25 cellular contexts compared by ENCODE assay signal in the genomic region with DNA sequence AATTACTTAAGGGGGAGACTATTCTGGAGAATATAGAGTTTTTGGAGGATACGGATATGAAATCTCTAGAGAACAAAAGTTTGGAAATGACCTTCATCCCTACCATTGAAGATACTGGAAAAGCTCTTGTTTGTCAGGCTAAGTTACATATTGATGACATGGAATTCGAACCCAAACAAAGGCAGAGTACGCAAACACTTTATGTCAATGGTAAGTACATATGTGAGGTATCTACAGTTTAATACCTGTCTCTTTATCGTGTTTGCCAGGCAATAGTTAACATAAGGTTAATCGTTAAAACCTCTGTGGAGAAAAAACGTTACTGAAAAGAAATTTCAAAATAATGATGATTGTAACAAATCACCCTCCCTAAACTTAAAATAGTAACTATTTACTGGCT. TPM values are rescaled to one million over a fixed set of nuclear protein-coding genes. Genes with fewer than 3 reads are reported as not detected.
DNase-seq lines count a peak whose midpoint lies in the region; ATAC-seq, FAIRE-seq and TF ChIP-seq lines count a peak whose summit lies in the region.
"Had no signal": no experiment of that assay in that cellular context is flagged by ENCODE, and none has a peak within 500 bp of the region (broad histone marks: within the 10 kb centered on the region; RNA-seq: fewer than 3 reads in every experiment).

No MANE protein-coding gene starts in this region.

- no peak overlapping the region for H3K23ac ChIP-seq in IMR-90 (ENCODE audit: low read depth, low read length)

- no peaks in the 10 kb centered on the region for H3K79me2 ChIP-seq in HepG2 (ENCODE audit: insufficient read depth, low read length)

- H3K4me1 ChIP-seq in HUES48 (ENCODE audit: control insufficient read depth, insufficient read depth, low read length): no peaks in the 10 kb centered on the region
- peaks cover 3% of the 10 kb centered on the region for H3K4me1 ChIP-seq in IMR-90 (ENCODE audit: control insufficient read depth, insufficient read depth, low read length)
- H3K4me1 ChIP-seq in HepG2 (ENCODE audit: insufficient read depth, low read length): peaks cover 37% of the 10 kb centered on the region
- H3K4me1 ChIP-seq: BE2C; BLaER1 treated with 17β-estradiol and CSF1 and Interleukin-3, amounts not matched to agents 10 nM and 100 nM had no signal

- TF ChIP-seq CTCF in D721Med (IDR thresholded peaks at IDR 0.05; ENCODE audit: insufficient read depth, missing control alignments) (no peak), IMR-90 (conservative IDR thresholded peaks at IDR 0.05; ENCODE audit: low read depth, low read length) (no peak), HepG2 (CRISPR knock-in tag; IDR thresholded peaks at IDR 0.05) (no peak)

- peak overlapping the region; percentile 70; the same call in 1 of the 3 replicates for H2BK15ac ChIP-seq in IMR-90 (ENCODE audit: low read depth, low read length)

- H3K79me1 ChIP-seq in IMR-90 (ENCODE audit: low read depth in 1 of 2, low read length in 2 of 2): no peaks in the 10 kb centered on the region

- dilution Hi-C loops in IMR-90 (cut with HindIII; ENCODE audit: low sequenced_read_pairs, unreplicated experiment): no loop called here

- CTCF ChIA-PET in IMR-90 (lab: Yijun Ruan, JAX) (interaction anchor here (0.7 kb wide), 1 partner anchor 166 kb away, joined by 3 read pairs; no protein-coding TSS in a partner anchor), HepG2 (lab: Yijun Ruan, JAX; ENCODE audit: low intra/inter-chr PET ratio, low total read pairs) (no interaction called here)

- H3K4me3 ChIP-seq in HUES48 (ENCODE audit: low read depth, low read length) (no peak overlapping the region), IMR-90 (ENCODE audit: insufficient read depth, low read depth, low read length) (no peak overlapping the region), HepG2 (replicated peaks in 1 of 3; ENCODE audit: insufficient read depth in 1 of 3, low read depth in 2 of 3, low read length in 3 of 3) (peak overlapping the region in 1 of 3 experiments; percentile 35; a peak in 1 of 6 replicates)
- H3K4me3 ChIP-seq: A549; BLaER1 treated with 17β-estradiol and CSF1 and Interleukin-3, amounts not matched to agents 10 nM and 100 nM; GM23338 had no signal

- no peak overlapping the region for H2AK9ac ChIP-seq in IMR-90 (replicated peaks; ENCODE audit: low read depth, low read length, poor library complexity)

- H3K36me3 ChIP-seq in HUES48 (ENCODE audit: control insufficient read depth, insufficient read depth, low read length) (no peaks in the 10 kb centered on the region), IMR-90 (ENCODE audit: control insufficient read depth, insufficient read depth, low read length) (peaks cover 23% of the 10 kb centered on the region), HepG2 (replicated peaks in 1 of 2; ENCODE audit: control insufficient read depth in 1 of 2, insufficient read depth in 2 of 2, low read length in 2 of 2) (no peaks in the 10 kb centered on the region)
- H3K36me3 ChIP-seq: BE2C; BLaER1 treated with 17β-estradiol and CSF1 and Interleukin-3, amounts not matched to agents 10 nM and 100 nM had no signal

- TF ChIP-seq EP300 in HepG2 (IDR thresholded peaks at IDR 0.05; ENCODE audit: low read depth in 2 of 2, low read length in 2 of 2) (peak in 1 of 2 experiments; percentile 82; a peak in 2 of 4 replicates), HepG2 (CRISPR knock-in tag; IDR thresholded peaks at IDR 0.05; ENCODE audit: borderline replicate concordance) (no peak)

- ATAC-seq in IMR-90 (ENCODE audit: low read depth): no peak
- peak; percentile 98 for ATAC-seq in HepG2
- ATAC-seq: A549, GM23338, HCT116 had no signal

- DNase-seq in D721Med (ENCODE audit: insufficient read length, low spot score): no peak
- no peak for DNase-seq in IMR-90
- DNase-seq in HepG2 (ENCODE audit: low spot score): peak; percentile 70
- no peak for DNase-seq in cardiac septum (ENCODE audit: low spot score)
- DNase-seq in NCI-H146 (lab: John Stamatoyannopoulos, UW): no peak
- DNase-seq in SHP77 (lab: John Stamatoyannopoulos, UW): no peak
- DNase-seq: 8988T; ACHN; AML-193; BE2C; CD4-positive, alpha-beta T cell; CD8-positive, alpha-beta memory T cell; DMS53; DMS79 treated with DMSO at 0.1 percent for 48 hours; GF-D8; H9 had no signal

- FAIRE-seq in D721Med (lab: Jason Lieb, UNC) (peak; percentile 32), HepG2 (lab: Jason Lieb, UNC) (no peak)
- FAIRE-seq: A549, GM12892, GM19239 had no signal

- H3K14ac ChIP-seq in IMR-90 (replicated peaks; ENCODE audit: low read depth, low read length): no peak overlapping the region

- no TSS peak for BruUV-seq in IMR-90 (replicated peaks; lab: Mats Ljungman, UMichigan)
- no TSS peak for BruUV-seq in HepG2 (replicated peaks; lab: Mats Ljungman, UMichigan)

- H2AFZ ChIP-seq in IMR-90 (replicated peaks; ENCODE audit: low read length, poor library complexity) (no peak overlapping the region), HepG2 (ENCODE audit: low read length) (no peak overlapping the region)
- H2AFZ ChIP-seq: GM23338 had no signal

- H3K27me3 ChIP-seq in HUES48 (ENCODE audit: control insufficient read depth, insufficient read depth, low read length) (no peaks in the 10 kb centered on the region), IMR-90 (ENCODE audit: control insufficient read depth, insufficient read depth, low read length) (no peaks in the 10 kb centered on the region), HepG2 (ENCODE audit: control insufficient read depth in 1 of 2, insufficient read depth in 2 of 2, low read length in 2 of 2) (no peaks in the 10 kb centered on the region)
- H3K27me3 ChIP-seq: BLaER1 treated with 17β-estradiol and CSF1 and Interleukin-3, amounts not matched to agents 10 nM and 100 nM had no signal

- no peak overlapping the region for H3K4ac ChIP-seq in IMR-90 (ENCODE audit: low read depth, low read length)

- H2BK5ac ChIP-seq in IMR-90 (ENCODE audit: low read depth, low read length, poor library complexity, severe bottlenecking): no peak overlapping the region

- intact Hi-C loops in IMR-90 (cut with micrococcal nuclease): no loop called here
- intact Hi-C loops in HepG2 (cut with micrococcal nuclease; ENCODE audit: unreplicated experiment): loop anchor here (5.0 kb wide), 1 partner anchor 1389 kb away; no protein-coding TSS in a partner anchor
- intact Hi-C loops in cardiac septum (cut with DNase I): loop anchor here (10.0 kb wide), 1 partner anchor 197 kb away; a partner anchor contains a TSS

- H3K27ac ChIP-seq in HUES48 (ENCODE audit: low read depth, low read length) (peak overlapping the region; percentile 31), IMR-90 (ENCODE audit: insufficient read depth, low read length) (no peak overlapping the region), HepG2 (ENCODE audit: extremely low read length, insufficient read depth, low read length) (peak overlapping the region; percentile 29)
- H3K27ac ChIP-seq: A549; BLaER1 treated with 17β-estradiol and CSF1 and Interleukin-3, amounts not matched to agents 10 nM and 100 nM had no signal

- no peak overlapping the region for H2BK120ac ChIP-seq in IMR-90 (ENCODE audit: low read depth, low read length)

- in situ Hi-C loops in IMR-90 (cut with MboI; ENCODE audit: low sequenced_read_pairs): no loop called here
- in situ Hi-C loops in HepG2 (cut with HindIII; ENCODE audit: extremely low pct_ligation_motif_present, low pct_unique_long_range_greater_than_20kb): no loop called here

- no peak overlapping the region for H4K5ac ChIP-seq in IMR-90 (ENCODE audit: low read depth, low read length)

- WGBS in IMR-90 (ENCODE audit: extremely low coverage in 2 of 2, insufficient read length in 1 of 2), 2 experiments: no CpG with 5 or more reads among the region's 6 CpGs
- WGBS in HepG2 (ENCODE audit: low lambda C conversion rate): 4% methylated on average over 6 of the region's 6 CpGs

- no peak overlapping the region for H4K91ac ChIP-seq in IMR-90 (ENCODE audit: insufficient read depth, low read depth, low read length)

- TF ChIP-seq POLR2A in IMR-90 (IDR thresholded peaks at IDR 0.05; ENCODE audit: low read depth, low read length) (no peak), HepG2 (IDR thresholded peaks at IDR 0.05; ENCODE audit: insufficient read depth in 1 of 2, low read depth in 2 of 2, low read length in 2 of 2) (no peak)

- no peak overlapping the region for H3K4me2 ChIP-seq in IMR-90 (ENCODE audit: low read depth, low read length)
- H3K4me2 ChIP-seq in HepG2 (ENCODE audit: low read depth, low read length): peak overlapping the region; percentile 65
- H3K4me2 ChIP-seq: A549; BLaER1 treated with 17β-estradiol and CSF1 and Interleukin-3, amounts not matched to agents 10 nM and 100 nM; GM23338 had no signal

- no peaks in the 10 kb centered on the region for H4K20me1 ChIP-seq in IMR-90 (ENCODE audit: insufficient read depth, low read length)
- H4K20me1 ChIP-seq in HepG2 (ENCODE audit: insufficient read depth, low read length): no peaks in the 10 kb centered on the region
- H4K20me1 ChIP-seq: BLaER1 treated with 17β-estradiol and CSF1 and Interleukin-3, amounts not matched to agents 10 nM and 100 nM had no signal

- no peak overlapping the region; the same call in 1 of the 2 replicates for H3K18ac ChIP-seq in IMR-90 (ENCODE audit: low read depth, low read length)

- H2AK5ac ChIP-seq in IMR-90 (ENCODE audit: low read depth, low read length): no peak overlapping the region

- H3K56ac ChIP-seq in IMR-90 (ENCODE audit: extremely low read depth, insufficient read depth, low read length): no peak overlapping the region

- TF ChIP-seq RAD21 in IMR-90 (IDR thresholded peaks at IDR 0.05; ENCODE audit: low read length): no peak
- TF ChIP-seq RAD21 in HepG2 (CRISPR knock-in tag; IDR thresholded peaks at IDR 0.05): no peak

- H3K9me3 ChIP-seq in HUES48 (ENCODE audit: control insufficient read depth, insufficient read depth, low read length): no peaks in the 10 kb centered on the region
- no peaks in the 10 kb centered on the region for H3K9me3 ChIP-seq in IMR-90 (ENCODE audit: control insufficient read depth, insufficient read depth, low read length)
- no peaks in the 10 kb centered on the region for H3K9me3 ChIP-seq in HepG2 (ENCODE audit: low read length)
- H3K9me3 ChIP-seq: A549; BE2C; BLaER1 treated with 17β-estradiol and CSF1 and Interleukin-3, amounts not matched to agents 10 nM and 100 nM had no signal

- H3K9me1 ChIP-seq in IMR-90 (ENCODE audit: insufficient read depth, low read length): peaks cover 2% of the 10 kb centered on the region; the same call in 1 of the 2 replicates

- no peak overlapping the region for H2BK20ac ChIP-seq in IMR-90 (ENCODE audit: low read depth, low read length)

- H3K9ac ChIP-seq in HUES48 (ENCODE audit: low read depth, low read length) (no peak overlapping the region), IMR-90 (ENCODE audit: low read depth, low read length) (no peak overlapping the region), HepG2 (ENCODE audit: insufficient read depth, low read depth, low read length) (no peak overlapping the region)
- H3K9ac ChIP-seq: BLaER1 treated with 17β-estradiol and CSF1 and Interleukin-3, amounts not matched to agents 10 nM and 100 nM had no signal

- POLR2A ChIA-PET in IMR-90 (lab: Charles Lee; ENCODE audit: unreplicated experiment) (no interaction called here), HepG2 (lab: Yijun Ruan, JAX) (no interaction called here)

- no peak overlapping the region for H4K8ac ChIP-seq in IMR-90 (ENCODE audit: low read depth in 2 of 2, low read length in 2 of 2)

RNA-seq across cellular contexts. Expression of a gene that starts 11.8 kb away (rescaled TPM):
- total RNA-seq in IMR-90 (2012; rRNA removed) (19.7 and 21.1 TPM in 2 replicates), HepG2 (2016; rRNA removed; fragmentation: Illumina TruSeq; extraction: Trizol) (not detected in 2 replicates), cardiac septum (6.9 TPM)
- polyA plus RNA-seq in IMR-90 (2012; rRNA removed) (5.7 and 10.1 TPM in 2 replicates), HepG2 (2011; rRNA removed) (not detected in 2 replicates)
- polyA plus RNA-seq in IMR-90 (2012; cell fraction: cytosol; rRNA removed): 1.8 and 2.7 TPM in 2 replicates
- 0.70 and 8.8 TPM in 2 replicates for polyA plus RNA-seq in IMR-90 (2012; cell fraction: nucleus; rRNA removed; ENCODE audit: low replicate concordance)
- total RNA-seq in HepG2 (2016; cell fraction: cytosol; rRNA removed; fragmentation: Illumina TruSeq; extraction: Trizol; ENCODE audit: low read depth): not detected in 2 replicates
- not detected in 2 replicates for total RNA-seq in HepG2 (2016; cell fraction: insoluble cytoplasmic fraction; rRNA removed; fragmentation: Illumina TruSeq; extraction: Trizol)
- not detected in 2 replicates for total RNA-seq in HepG2 (2016; cell fraction: membrane; rRNA removed; fragmentation: Illumina TruSeq; extraction: Trizol)
- not detected in 2 replicates for total RNA-seq in HepG2 (2016; cell fraction: nucleus; rRNA removed; fragmentation: Illumina TruSeq; extraction: Trizol)
- not detected in 2 replicates for polyA plus RNA-seq in HepG2 (2011; cell fraction: cytosol; rRNA removed)
- polyA plus RNA-seq in HepG2 (2011; cell fraction: nucleus; rRNA removed): not detected in 2 replicates
- 0.05 TPM in 1 of 2 replicates, not detected in the other for polyA plus RNA-seq in HepG2 (2012)
- polyA plus RNA-seq in HepG2 (2016; cell fraction: cytosol; fragmentation: Illumina TruSeq; extraction: Trizol; ENCODE audit: low read depth): not detected in 2 replicates
- polyA plus RNA-seq in HepG2 (2016; cell fraction: insoluble cytoplasmic fraction; fragmentation: Illumina TruSeq; extraction: Trizol; ENCODE audit: low read depth): not detected in 2 replicates
- polyA plus RNA-seq in HepG2 (2016; cell fraction: membrane; fragmentation: Illumina TruSeq; extraction: Trizol; ENCODE audit: low read depth): not detected in 2 replicates
- polyA plus RNA-seq in HepG2 (2016; cell fraction: nucleus; fragmentation: Illumina TruSeq; extraction: Trizol; ENCODE audit: insufficient read depth, low read depth): not detected in 2 replicates
- not detected in 2 replicates for polyA minus RNA-seq in HepG2 (2011; rRNA and poly(A)+ RNA removed; ENCODE audit: low replicate concordance)
- polyA minus RNA-seq in HepG2 (2011; cell fraction: cytosol; rRNA and poly(A)+ RNA removed): not detected in 2 replicates
- polyA minus RNA-seq in HepG2 (2011; cell fraction: nucleus; rRNA and poly(A)+ RNA removed): not detected in 2 replicates
- total RNA-seq: CD4-positive, alpha-beta T cell; G401; GM23338 had no signal
- polyA plus RNA-seq: CD14-positive monocyte, GM23338 had no signal
